In the genomic region with DNA sequence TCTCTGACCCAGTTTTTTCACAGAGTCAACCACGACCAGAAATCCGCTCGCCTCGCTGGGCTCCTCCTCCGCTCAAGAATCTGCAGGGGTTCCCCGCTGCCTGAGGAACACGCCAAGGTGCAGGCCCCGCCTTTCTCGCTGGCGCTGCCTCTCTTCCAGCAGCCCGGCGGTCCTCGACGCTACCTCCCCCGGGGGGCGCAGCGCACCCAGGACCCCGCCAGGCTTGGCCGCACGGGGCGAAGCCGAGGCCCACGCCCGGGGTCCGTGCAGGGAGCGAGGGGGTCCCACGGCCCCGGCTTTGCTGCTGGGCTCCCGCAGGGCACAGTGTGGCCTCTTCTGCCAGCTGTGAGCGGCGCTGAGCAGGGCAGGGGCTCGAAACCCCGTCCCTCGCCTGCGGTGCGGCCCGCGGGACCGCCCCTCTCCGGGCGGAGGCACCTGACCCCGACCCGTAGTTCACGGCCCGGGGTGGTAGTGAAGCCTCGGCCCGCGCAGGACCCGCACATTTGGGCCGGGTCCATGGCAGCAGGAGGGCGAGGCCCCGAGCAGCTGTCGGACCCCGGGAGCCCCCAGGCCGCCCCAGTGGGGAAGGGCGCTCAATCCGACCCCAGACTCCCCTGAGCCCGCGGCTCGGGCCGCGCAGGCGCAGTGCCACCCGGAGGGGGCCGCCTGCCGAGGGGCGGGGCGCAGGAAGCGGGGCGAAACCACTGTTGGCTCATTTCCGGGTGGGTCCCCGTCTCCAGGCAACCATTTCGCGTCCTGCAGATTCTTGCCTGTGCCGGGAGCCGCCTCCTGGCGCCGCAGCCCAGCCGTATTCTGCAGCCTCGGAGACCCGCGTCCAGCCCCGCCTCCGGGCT, we compare ENCODE assay signal across 1 cellular context.
TF ChIP-seq lines count a peak whose summit lies in the region.

No MANE protein-coding gene starts in this region.

TF ChIP-seq in K562, 482 proteins besides CTCF, POLR2A, EP300 and RAD21 (continued from another document and continues in another):
- TF ChIP-seq, protein P1, sequence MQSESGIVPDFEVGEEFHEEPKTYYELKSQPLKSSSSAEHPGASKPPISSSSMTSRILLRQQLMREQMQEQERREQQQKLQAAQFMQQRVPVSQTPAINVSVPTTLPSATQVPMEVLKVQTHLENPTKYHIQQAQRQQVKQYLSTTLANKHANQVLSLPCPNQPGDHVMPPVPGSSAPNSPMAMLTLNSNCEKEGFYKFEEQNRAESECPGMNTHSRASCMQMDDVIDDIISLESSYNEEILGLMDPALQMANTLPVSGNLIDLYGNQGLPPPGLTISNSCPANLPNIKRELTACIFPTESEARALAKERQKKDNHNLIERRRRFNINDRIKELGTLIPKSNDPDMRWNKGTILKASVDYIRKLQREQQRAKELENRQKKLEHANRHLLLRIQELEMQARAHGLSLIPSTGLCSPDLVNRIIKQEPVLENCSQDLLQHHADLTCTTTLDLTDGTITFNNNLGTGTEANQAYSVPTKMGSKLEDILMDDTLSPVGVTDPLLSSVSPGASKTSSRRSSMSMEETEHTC (IDR thresholded peaks at IDR 0.05): no peak
- TF ChIP-seq NBN (IDR thresholded peaks at IDR 0.05; ENCODE audit: low read depth): no peak
- no peak for TF ChIP-seq SIX5 (IDR thresholded peaks at IDR 0.05; ENCODE audit: borderline replicate concordance in 1 of 2, insufficient read depth in 1 of 2, low read depth in 1 of 2, low read length in 2 of 2)
- no peak for TF ChIP-seq TCF3 (CRISPR knock-in tag; IDR thresholded peaks at IDR 0.05)
- TF ChIP-seq, protein P2, sequence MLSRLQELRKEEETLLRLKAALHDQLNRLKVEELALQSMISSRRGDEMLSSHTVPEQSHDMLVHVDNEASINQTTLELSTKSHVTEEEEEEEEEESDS (CRISPR knock-in tag; IDR thresholded peaks at IDR 0.05): no peak
- TF ChIP-seq, protein P3, sequence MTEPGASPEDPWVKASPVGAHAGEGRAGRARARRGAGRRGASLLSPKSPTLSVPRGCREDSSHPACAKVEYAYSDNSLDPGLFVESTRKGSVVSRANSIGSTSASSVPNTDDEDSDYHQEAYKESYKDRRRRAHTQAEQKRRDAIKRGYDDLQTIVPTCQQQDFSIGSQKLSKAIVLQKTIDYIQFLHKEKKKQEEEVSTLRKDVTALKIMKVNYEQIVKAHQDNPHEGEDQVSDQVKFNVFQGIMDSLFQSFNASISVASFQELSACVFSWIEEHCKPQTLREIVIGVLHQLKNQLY (CRISPR knock-in tag; conservative IDR thresholded peaks at IDR 0.05): no peak
- TF ChIP-seq PPARD (CRISPR knock-in tag; IDR thresholded peaks at IDR 0.05): no peak
- no peak for TF ChIP-seq HDAC3 (IDR thresholded peaks at IDR 0.05; ENCODE audit: borderline replicate concordance, partially characterized antibody)
- no peak for TF ChIP-seq ZKSCAN8 (CRISPR knock-in tag; IDR thresholded peaks at IDR 0.05)
- peak; percentile 86 for TF ChIP-seq ELF1 (tag; IDR thresholded peaks at IDR 0.05)
- TF ChIP-seq TBL1XR1 (IDR thresholded peaks at IDR 0.05; ENCODE audit: low read length in 2 of 2): no peak
- TF ChIP-seq, protein P4, sequence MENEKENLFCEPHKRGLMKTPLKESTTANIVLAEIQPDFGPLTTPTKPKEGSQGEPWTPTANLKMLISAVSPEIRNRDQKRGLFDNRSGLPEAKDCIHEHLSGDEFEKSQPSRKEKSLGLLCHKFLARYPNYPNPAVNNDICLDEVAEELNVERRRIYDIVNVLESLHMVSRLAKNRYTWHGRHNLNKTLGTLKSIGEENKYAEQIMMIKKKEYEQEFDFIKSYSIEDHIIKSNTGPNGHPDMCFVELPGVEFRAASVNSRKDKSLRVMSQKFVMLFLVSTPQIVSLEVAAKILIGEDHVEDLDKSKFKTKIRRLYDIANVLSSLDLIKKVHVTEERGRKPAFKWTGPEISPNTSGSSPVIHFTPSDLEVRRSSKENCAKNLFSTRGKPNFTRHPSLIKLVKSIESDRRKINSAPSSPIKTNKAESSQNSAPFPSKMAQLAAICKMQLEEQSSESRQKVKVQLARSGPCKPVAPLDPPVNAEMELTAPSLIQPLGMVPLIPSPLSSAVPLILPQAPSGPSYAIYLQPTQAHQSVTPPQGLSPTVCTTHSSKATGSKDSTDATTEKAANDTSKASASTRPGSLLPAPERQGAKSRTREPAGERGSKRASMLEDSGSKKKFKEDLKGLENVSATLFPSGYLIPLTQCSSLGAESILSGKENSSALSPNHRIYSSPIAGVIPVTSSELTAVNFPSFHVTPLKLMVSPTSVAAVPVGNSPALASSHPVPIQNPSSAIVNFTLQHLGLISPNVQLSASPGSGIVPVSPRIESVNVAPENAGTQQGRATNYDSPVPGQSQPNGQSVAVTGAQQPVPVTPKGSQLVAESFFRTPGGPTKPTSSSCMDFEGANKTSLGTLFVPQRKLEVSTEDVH (IDR thresholded peaks at IDR 0.05; ENCODE audit: low read depth, partially characterized antibody): no peak
- no peak for TF ChIP-seq SRSF3 (IDR thresholded peaks at IDR 0.05; ENCODE audit: insufficient read depth, low read length)
- no peak for TF ChIP-seq KAT7 (CRISPR knock-in tag; IDR thresholded peaks at IDR 0.05; ENCODE audit: borderline replicate concordance)
- no peak for TF ChIP-seq ARID2 (IDR thresholded peaks at IDR 0.05)
- TF ChIP-seq ZNF436 (CRISPR knock-in tag; IDR thresholded peaks at IDR 0.05): 0 out of 2 replicates have a peak, but pooled peaks have one; percentile 31
- peak; percentile 12; the same call in 1 of the 2 replicates for TF ChIP-seq RAD51 (IDR thresholded peaks at IDR 0.05; ENCODE audit: borderline replicate concordance, low read depth)
- TF ChIP-seq, protein P5, sequence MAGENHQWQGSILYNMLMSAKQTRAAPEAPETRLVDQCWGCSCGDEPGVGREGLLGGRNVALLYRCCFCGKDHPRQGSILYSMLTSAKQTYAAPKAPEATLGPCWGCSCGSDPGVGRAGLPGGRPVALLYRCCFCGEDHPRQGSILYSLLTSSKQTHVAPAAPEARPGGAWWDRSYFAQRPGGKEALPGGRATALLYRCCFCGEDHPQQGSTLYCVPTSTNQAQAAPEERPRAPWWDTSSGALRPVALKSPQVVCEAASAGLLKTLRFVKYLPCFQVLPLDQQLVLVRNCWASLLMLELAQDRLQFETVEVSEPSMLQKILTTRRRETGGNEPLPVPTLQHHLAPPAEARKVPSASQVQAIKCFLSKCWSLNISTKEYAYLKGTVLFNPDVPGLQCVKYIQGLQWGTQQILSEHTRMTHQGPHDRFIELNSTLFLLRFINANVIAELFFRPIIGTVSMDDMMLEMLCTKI (IDR thresholded peaks at IDR 0.05; ENCODE audit: partially characterized antibody): no peak
- TF ChIP-seq ZNF583 (CRISPR knock-in tag; IDR thresholded peaks at IDR 0.05): peak; percentile 74; the same call in 1 of the 2 replicates
- TF ChIP-seq ETS2 (tag; IDR thresholded peaks at IDR 0.05; ENCODE audit: borderline replicate concordance, poor library complexity, severe bottlenecking): no peak
- TF ChIP-seq, protein P6, sequence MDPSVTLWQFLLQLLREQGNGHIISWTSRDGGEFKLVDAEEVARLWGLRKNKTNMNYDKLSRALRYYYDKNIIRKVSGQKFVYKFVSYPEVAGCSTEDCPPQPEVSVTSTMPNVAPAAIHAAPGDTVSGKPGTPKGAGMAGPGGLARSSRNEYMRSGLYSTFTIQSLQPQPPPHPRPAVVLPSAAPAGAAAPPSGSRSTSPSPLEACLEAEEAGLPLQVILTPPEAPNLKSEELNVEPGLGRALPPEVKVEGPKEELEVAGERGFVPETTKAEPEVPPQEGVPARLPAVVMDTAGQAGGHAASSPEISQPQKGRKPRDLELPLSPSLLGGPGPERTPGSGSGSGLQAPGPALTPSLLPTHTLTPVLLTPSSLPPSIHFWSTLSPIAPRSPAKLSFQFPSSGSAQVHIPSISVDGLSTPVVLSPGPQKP (CRISPR knock-in tag; IDR thresholded peaks at IDR 0.05): no peak
- TF ChIP-seq, protein P7, sequence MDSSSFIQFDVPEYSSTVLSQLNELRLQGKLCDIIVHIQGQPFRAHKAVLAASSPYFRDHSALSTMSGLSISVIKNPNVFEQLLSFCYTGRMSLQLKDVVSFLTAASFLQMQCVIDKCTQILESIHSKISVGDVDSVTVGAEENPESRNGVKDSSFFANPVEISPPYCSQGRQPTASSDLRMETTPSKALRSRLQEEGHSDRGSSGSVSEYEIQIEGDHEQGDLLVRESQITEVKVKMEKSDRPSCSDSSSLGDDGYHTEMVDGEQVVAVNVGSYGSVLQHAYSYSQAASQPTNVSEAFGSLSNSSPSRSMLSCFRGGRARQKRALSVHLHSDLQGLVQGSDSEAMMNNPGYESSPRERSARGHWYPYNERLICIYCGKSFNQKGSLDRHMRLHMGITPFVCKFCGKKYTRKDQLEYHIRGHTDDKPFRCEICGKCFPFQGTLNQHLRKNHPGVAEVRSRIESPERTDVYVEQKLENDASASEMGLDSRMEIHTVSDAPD (CRISPR knock-in tag; IDR thresholded peaks at IDR 0.05): no peak
- TF ChIP-seq NCOA1 (IDR thresholded peaks at IDR 0.05; ENCODE audit: low read depth): no peak
- TF ChIP-seq SNRNP70 (optimal IDR thresholded peaks at IDR 0.05; ENCODE audit: low read depth, low read length): no peak
- TF ChIP-seq, protein P8, sequence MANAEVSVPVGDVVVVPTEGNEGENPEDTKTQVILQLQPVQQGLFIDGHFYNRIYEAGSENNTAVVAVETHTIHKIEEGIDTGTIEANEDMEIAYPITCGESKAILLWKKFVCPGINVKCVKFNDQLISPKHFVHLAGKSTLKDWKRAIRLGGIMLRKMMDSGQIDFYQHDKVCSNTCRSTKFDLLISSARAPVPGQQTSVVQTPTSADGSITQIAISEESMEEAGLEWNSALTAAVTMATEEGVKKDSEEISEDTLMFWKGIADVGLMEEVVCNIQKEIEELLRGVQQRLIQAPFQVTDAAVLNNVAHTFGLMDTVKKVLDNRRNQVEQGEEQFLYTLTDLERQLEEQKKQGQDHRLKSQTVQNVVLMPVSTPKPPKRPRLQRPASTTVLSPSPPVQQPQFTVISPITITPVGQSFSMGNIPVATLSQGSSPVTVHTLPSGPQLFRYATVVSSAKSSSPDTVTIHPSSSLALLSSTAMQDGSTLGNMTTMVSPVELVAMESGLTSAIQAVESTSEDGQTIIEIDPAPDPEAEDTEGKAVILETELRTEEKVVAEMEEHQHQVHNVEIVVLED (CRISPR knock-in tag; IDR thresholded peaks at IDR 0.05): peak; percentile 37; the same call in 1 of the 2 replicates
- TF ChIP-seq KLF16 (IDR thresholded peaks at IDR 0.05): no peak
- no peak for TF ChIP-seq NCOA4 (IDR thresholded peaks at IDR 0.05; ENCODE audit: partially characterized antibody)
- no peak for TF ChIP-seq BDP1 (IDR thresholded peaks at IDR 0.05; ENCODE audit: insufficient read depth, insufficient read length)
- TF ChIP-seq RNF2 (IDR thresholded peaks at IDR 0.05): no peak
- TF ChIP-seq PHF21A (IDR thresholded peaks at IDR 0.05; ENCODE audit: borderline replicate concordance, low read depth): no peak
- TF ChIP-seq HCFC1 (IDR thresholded peaks at IDR 0.05; ENCODE audit: low read depth, low read length): peak; percentile 61; the same call in 1 of the 2 replicates
- TF ChIP-seq KHSRP (IDR thresholded peaks at IDR 0.05): no peak
- TF ChIP-seq, protein P9, sequence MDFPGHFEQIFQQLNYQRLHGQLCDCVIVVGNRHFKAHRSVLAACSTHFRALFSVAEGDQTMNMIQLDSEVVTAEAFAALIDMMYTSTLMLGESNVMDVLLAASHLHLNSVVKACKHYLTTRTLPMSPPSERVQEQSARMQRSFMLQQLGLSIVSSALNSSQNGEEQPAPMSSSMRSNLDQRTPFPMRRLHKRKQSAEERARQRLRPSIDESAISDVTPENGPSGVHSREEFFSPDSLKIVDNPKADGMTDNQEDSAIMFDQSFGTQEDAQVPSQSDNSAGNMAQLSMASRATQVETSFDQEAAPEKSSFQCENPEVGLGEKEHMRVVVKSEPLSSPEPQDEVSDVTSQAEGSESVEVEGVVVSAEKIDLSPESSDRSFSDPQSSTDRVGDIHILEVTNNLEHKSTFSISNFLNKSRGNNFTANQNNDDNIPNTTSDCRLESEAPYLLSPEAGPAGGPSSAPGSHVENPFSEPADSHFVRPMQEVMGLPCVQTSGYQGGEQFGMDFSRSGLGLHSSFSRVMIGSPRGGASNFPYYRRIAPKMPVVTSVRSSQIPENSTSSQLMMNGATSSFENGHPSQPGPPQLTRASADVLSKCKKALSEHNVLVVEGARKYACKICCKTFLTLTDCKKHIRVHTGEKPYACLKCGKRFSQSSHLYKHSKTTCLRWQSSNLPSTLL (IDR thresholded peaks at IDR 0.05): no peak
- TF ChIP-seq, protein P10, sequence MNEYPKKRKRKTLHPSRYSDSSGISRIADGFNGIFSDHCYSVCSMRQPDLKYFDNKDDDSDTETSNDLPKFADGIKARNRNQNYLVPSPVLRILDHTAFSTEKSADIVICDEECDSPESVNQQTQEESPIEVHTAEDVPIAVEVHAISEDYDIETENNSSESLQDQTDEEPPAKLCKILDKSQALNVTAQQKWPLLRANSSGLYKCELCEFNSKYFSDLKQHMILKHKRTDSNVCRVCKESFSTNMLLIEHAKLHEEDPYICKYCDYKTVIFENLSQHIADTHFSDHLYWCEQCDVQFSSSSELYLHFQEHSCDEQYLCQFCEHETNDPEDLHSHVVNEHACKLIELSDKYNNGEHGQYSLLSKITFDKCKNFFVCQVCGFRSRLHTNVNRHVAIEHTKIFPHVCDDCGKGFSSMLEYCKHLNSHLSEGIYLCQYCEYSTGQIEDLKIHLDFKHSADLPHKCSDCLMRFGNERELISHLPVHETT (CRISPR knock-in tag; conservative IDR thresholded peaks at IDR 0.05 in 1 of 2, IDR thresholded peaks at IDR 0.05 in 1 of 2): no peak
- TF ChIP-seq ZBED1 (IDR thresholded peaks at IDR 0.05): 0 out of 2 replicates have a peak, but pooled peaks have one; percentile 16
- TF ChIP-seq MTA2 (IDR thresholded peaks at IDR 0.05; ENCODE audit: low read depth): no peak
- TF ChIP-seq LARP7 (IDR thresholded peaks at IDR 0.05): no peak
- 0 out of 2 replicates have a peak, but pooled peaks have one; percentile 39 for TF ChIP-seq ELF2 (CRISPR knock-in tag; IDR thresholded peaks at IDR 0.05)
- TF ChIP-seq, protein P11, sequence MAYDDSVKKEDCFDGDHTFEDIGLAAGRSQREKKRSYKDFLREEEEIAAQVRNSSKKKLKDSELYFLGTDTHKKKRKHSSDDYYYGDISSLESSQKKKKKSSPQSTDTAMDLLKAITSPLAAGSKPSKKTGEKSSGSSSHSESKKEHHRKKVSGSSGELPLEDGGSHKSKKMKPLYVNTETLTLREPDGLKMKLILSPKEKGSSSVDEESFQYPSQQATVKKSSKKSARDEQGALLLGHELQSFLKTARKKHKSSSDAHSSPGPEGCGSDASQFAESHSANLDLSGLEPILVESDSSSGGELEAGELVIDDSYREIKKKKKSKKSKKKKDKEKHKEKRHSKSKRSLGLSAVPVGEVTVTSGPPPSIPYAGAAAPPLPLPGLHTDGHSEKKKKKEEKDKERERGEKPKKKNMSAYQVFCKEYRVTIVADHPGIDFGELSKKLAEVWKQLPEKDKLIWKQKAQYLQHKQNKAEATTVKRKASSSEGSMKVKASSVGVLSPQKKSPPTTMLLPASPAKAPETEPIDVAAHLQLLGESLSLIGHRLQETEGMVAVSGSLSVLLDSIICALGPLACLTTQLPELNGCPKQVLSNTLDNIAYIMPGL (CRISPR knock-in tag; IDR thresholded peaks at IDR 0.05): no peak
- TF ChIP-seq NR1H2 (CRISPR knock-in tag; IDR thresholded peaks at IDR 0.05): no peak
- TF ChIP-seq GABPA (tag; conservative IDR thresholded peaks at IDR 0.05; ENCODE audit: low read depth): peak; percentile 93
- TF ChIP-seq ZNF57 (CRISPR knock-in tag; IDR thresholded peaks at IDR 0.05): peak; percentile 44; the same call in 1 of the 2 replicates
- TF ChIP-seq CSDE1 (IDR thresholded peaks at IDR 0.05): peak in 1 of 2 experiments; percentile 78; a peak in 1 of 4 replicates
- TF ChIP-seq RBM39 (optimal IDR thresholded peaks at IDR 0.05; ENCODE audit: low read depth, low read length): no peak
- peak; percentile 62 for TF ChIP-seq POLR2B (IDR thresholded peaks at IDR 0.05; ENCODE audit: low read depth, partially characterized antibody)
